In the genomic region with DNA sequence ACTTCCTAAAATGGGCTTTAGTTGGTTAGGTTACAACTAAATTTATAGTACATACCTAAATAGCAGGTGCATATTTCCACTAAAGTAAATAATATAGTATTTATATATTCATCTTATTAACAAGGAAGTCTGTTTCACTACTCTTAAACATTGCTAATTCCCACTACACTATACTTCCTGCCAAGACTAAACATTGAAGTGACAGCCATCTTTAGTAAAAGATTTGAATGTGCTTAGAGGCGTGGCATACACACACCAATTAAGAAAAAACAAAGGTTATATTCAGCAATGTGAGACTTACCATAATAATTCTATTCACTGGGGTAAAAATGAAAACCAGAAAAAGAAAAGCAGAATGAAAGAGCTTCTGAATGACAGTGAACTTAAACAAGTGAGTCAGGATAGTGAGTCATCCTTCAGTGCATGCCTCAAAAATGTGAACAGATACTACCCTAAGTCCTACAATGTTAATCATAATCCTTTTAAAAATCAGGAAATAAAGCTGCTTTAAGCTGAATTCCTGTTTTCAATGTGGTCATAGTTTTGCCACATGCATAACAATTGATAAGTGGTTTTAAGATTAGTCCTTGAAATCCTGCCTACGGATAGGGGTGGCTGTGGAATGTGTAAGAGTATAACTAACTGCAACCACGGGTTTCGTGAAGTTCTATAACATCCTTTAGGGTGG, we compare ENCODE assay signal across 1 cellular context.
TF ChIP-seq lines count a peak whose summit lies in the region.

No MANE protein-coding gene starts in this region.

TF ChIP-seq in K562, 482 proteins besides CTCF, POLR2A, EP300 and RAD21 (continued from another document and continues in another):
- TF ChIP-seq, protein P1, sequence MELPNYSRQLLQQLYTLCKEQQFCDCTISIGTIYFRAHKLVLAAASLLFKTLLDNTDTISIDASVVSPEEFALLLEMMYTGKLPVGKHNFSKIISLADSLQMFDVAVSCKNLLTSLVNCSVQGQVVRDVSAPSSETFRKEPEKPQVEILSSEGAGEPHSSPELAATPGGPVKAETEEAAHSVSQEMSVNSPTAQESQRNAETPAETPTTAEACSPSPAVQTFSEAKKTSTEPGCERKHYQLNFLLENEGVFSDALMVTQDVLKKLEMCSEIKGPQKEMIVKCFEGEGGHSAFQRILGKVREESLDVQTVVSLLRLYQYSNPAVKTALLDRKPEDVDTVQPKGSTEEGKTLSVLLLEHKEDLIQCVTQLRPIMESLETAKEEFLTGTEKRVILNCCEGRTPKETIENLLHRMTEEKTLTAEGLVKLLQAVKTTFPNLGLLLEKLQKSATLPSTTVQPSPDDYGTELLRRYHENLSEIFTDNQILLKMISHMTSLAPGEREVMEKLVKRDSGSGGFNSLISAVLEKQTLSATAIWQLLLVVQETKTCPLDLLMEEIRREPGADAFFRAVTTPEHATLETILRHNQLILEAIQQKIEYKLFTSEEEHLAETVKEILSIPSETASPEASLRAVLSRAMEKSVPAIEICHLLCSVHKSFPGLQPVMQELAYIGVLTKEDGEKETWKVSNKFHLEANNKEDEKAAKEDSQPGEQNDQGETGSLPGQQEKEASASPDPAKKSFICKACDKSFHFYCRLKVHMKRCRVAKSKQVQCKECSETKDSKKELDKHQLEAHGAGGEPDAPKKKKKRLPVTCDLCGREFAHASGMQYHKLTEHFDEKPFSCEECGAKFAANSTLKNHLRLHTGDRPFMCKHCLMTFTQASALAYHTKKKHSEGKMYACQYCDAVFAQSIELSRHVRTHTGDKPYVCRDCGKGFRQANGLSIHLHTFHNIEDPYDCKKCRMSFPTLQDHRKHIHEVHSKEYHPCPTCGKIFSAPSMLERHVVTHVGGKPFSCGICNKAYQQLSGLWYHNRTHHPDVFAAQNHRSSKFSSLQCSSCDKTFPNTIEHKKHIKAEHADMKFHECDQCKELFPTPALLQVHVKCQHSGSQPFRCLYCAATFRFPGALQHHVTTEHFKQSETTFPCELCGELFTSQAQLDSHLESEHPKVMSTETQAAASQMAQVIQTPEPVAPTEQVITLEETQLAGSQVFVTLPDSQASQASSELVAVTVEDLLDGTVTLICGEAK (IDR thresholded peaks at IDR 0.05): no peak
- TF ChIP-seq, protein P1 (CRISPR knock-in tag; IDR thresholded peaks at IDR 0.05): no peak
- TF ChIP-seq ZNF217 (CRISPR knock-in tag; IDR thresholded peaks at IDR 0.05): no peak
- no peak for TF ChIP-seq NR4A1 (CRISPR knock-in tag; IDR thresholded peaks at IDR 0.05)
- TF ChIP-seq NR4A1 (tag; IDR thresholded peaks at IDR 0.05): no peak
- no peak for TF ChIP-seq RFX5 (IDR thresholded peaks at IDR 0.05; ENCODE audit: low read depth, low read length)
- no peak for TF ChIP-seq ZNF174 (CRISPR knock-in tag; IDR thresholded peaks at IDR 0.05)
- no peak for TF ChIP-seq MTA3 (IDR thresholded peaks at IDR 0.05; ENCODE audit: borderline replicate concordance)
- TF ChIP-seq, protein P2, sequence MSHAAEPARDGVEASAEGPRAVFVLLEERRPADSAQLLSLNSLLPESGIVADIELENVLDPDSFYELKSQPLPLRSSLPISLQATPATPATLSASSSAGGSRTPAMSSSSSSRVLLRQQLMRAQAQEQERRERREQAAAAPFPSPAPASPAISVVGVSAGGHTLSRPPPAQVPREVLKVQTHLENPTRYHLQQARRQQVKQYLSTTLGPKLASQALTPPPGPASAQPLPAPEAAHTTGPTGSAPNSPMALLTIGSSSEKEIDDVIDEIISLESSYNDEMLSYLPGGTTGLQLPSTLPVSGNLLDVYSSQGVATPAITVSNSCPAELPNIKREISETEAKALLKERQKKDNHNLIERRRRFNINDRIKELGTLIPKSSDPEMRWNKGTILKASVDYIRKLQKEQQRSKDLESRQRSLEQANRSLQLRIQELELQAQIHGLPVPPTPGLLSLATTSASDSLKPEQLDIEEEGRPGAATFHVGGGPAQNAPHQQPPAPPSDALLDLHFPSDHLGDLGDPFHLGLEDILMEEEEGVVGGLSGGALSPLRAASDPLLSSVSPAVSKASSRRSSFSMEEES (CRISPR knock-in tag; IDR thresholded peaks at IDR 0.05): no peak
- no peak for TF ChIP-seq ZNF140 (CRISPR knock-in tag; IDR thresholded peaks at IDR 0.05)
- no peak for TF ChIP-seq ZNF655 (CRISPR knock-in tag; IDR thresholded peaks at IDR 0.05)
- TF ChIP-seq ZNF197 (CRISPR knock-in tag; IDR thresholded peaks at IDR 0.05; ENCODE audit: low read depth): no peak
- TF ChIP-seq SMARCE1 (IDR thresholded peaks at IDR 0.05): peak; percentile 93
- TF ChIP-seq KAT2B (IDR thresholded peaks at IDR 0.05; ENCODE audit: low read depth, low read length): no peak
- no peak for TF ChIP-seq SETDB1 (IDR thresholded peaks at IDR 0.05; ENCODE audit: low read length)
- no peak for TF ChIP-seq NFIX (CRISPR knock-in tag; IDR thresholded peaks at IDR 0.05; ENCODE audit: low read depth)
- TF ChIP-seq SNIP1 (IDR thresholded peaks at IDR 0.05; ENCODE audit: low read depth): no peak
- TF ChIP-seq KDM1A (IDR thresholded peaks at IDR 0.05): peak; percentile 81 to 87
- no peak for TF ChIP-seq STAT6 (CRISPR knock-in tag; IDR thresholded peaks at IDR 0.05)
- TF ChIP-seq TFAM (CRISPR knock-in tag; conservative IDR thresholded peaks at IDR 0.05): no peak
- TF ChIP-seq CUX1 (CRISPR knock-in tag; IDR thresholded peaks at IDR 0.05): no peak
- TF ChIP-seq ETS2 (tag; IDR thresholded peaks at IDR 0.05; ENCODE audit: borderline replicate concordance, poor library complexity, severe bottlenecking): no peak
- TF ChIP-seq MTA1 (IDR thresholded peaks at IDR 0.05; ENCODE audit: borderline replicate concordance): peak; percentile 59; the same call in 1 of the 2 replicates
- no peak for TF ChIP-seq RERE (CRISPR knock-in tag; IDR thresholded peaks at IDR 0.05; ENCODE audit: borderline replicate concordance)
- TF ChIP-seq ZNF707 (CRISPR knock-in tag; conservative IDR thresholded peaks at IDR 0.05): no peak
- TF ChIP-seq GABPB1 (CRISPR knock-in tag; IDR thresholded peaks at IDR 0.05): no peak
